In genomic region chr3:39900462-39901002, GRCh38 we compare ENCODE assay signal across 27 cellular contexts.
"Had no signal": no experiment of that assay in that cellular context is flagged by ENCODE, and none has a peak within 500 bp of the region (broad histone marks: within the 10 kb centered on the region; RNA-seq: fewer than 3 reads in every experiment).

No MANE protein-coding gene starts in this region.

- H3K36me3 ChIP-seq: esophagus muscularis mucosa, heart right ventricle, left lung, neutrophil, ovary, prostate gland, sigmoid colon, thoracic aorta, uterus had no signal

- DNase-seq: activated CD4-positive, alpha-beta T cell treated with anti-CD3 and anti-CD28 coated beads for 36 hours; activated CD4-positive, CD25-positive, alpha-beta regulatory T cell; activated CD8-positive, alpha-beta memory T cell treated with anti-CD3 and anti-CD28 coated beads, Interleukin-2, amount 10 ng/mL, durations not matched to agents 7 days and 5 days; activated CD8-positive, alpha-beta T cell treated with anti-CD3 and anti-CD28 coated beads, Interleukin-2, amount 10 ng/mL, durations not matched to agents 7 days and 5 days; activated T-cell treated with anti-CD3 and anti-CD28 coated beads, Interleukin-2, amount 50 U/mL, for 48 hours; anterior cingulate cortex; central memory CD4-positive, alpha-beta T cell; endodermal cell; foreskin keratinocyte; heart right ventricle; kidney glomerular epithelial cell; left lung; naive B cell; nephron progenitor cell; ovary; retina; sigmoid colon; small intestine; stimulated activated CD4-positive, alpha-beta T cell treated with anti-CD3 and anti-CD28 coated beads, Interleukin-4, amount 100 ng/mL, for 24 hours; uterus had no signal

- H3K9me3 ChIP-seq: esophagus muscularis mucosa, heart right ventricle, left lung, neutrophil, ovary, prostate gland, sigmoid colon, thoracic aorta, uterus had no signal

- H3K4me1 ChIP-seq: esophagus muscularis mucosa, foreskin keratinocyte, heart right ventricle, left lung, prostate gland, sigmoid colon, uterus had no signal

- H3K27ac ChIP-seq: esophagus muscularis mucosa, foreskin keratinocyte, heart right ventricle, left lung, neutrophil, ovary, prostate gland, sigmoid colon, thoracic aorta, uterus had no signal

- ATAC-seq: activated CD4-positive, alpha-beta T cell treated with anti-CD3 and anti-CD28 coated beads for 36 hours; activated CD8-positive, alpha-beta memory T cell treated with anti-CD3 and anti-CD28 coated beads, Interleukin-2, amount 10 ng/mL, durations not matched to agents 7 days and 5 days; activated CD8-positive, alpha-beta T cell treated with anti-CD3 and anti-CD28 coated beads, Interleukin-2, amount 10 ng/mL, durations not matched to agents 7 days and 5 days; activated naive CD4-positive, alpha-beta T cell treated with anti-CD3 and anti-CD28 coated beads, Interleukin-2, amount 50 U/mL, for 72 hours; foreskin keratinocyte; heart right ventricle; left lung; stimulated activated effector memory CD8-positive, alpha-beta T cell treated with anti-CD3 and anti-CD28 coated beads, Interleukin-12 subunit alpha, Interleukin-12 subunit beta, amount 100 ng/mL, for 72 hours had no signal

- H3K4me3 ChIP-seq: esophagus muscularis mucosa, heart right ventricle, left lung, lung, ovary, prostate gland, sigmoid colon, thoracic aorta, uterus had no signal

- H3K27me3 ChIP-seq: foreskin keratinocyte, heart right ventricle, left lung, neutrophil, ovary, sigmoid colon, uterus had no signal
